8 cellular contexts compared by ENCODE assay signal in the genomic region with DNA sequence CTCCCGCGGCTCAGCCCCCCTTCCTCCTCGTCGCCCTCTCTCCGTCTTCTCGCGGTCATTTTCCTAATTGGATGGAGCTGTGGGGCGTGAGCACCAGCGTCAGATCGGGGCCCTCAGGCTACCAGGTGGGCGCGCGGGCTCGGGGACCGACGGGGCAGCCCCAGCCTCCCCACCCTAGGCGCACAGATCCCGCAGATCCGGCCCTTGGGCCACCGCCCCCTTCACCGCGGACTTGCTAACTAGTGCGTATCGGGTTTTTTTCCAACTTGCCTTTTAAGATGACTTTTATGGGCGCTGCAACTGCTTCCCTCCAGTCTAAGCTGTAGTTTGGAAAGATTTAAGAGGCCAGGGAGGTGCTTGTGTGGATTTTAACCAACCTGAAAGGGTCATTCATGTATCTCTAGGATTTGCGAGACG. TPM values are rescaled to one million over a fixed set of nuclear protein-coding genes. Genes with fewer than 3 reads are reported as not detected.
DNase-seq lines count a peak whose midpoint lies in the region; ATAC-seq and TF ChIP-seq lines count a peak whose summit lies in the region.

No MANE protein-coding gene starts in this region.

- H3K9me3 Mint-ChIP-seq in activated CD8-positive, alpha-beta T cell treated with anti-CD3 and anti-CD28 coated beads for 36 hours = no peaks in the 10 kb centered on the region
- H3K9me3 Mint-ChIP-seq in natural killer cell = no peaks in the 10 kb centered on the region

- TF ChIP-seq POLR2A in esophagus squamous epithelium (IDR thresholded peaks at IDR 0.05) = no peak

- H3K27ac ChIP-seq in esophagus squamous epithelium (peak overlapping the region; percentile 89 to 97 (median 92)), aorta (ENCODE audit: low read depth in 1 of 2, low read length in 2 of 2) (no peak overlapping the region)

- DNase-seq in AG08395 (ENCODE audit: low spot score) (peak; percentile 32), Kasumi-1 (lab: John Stamatoyannopoulos, UW) (peak; percentile 40 to 62), esophagus squamous epithelium (lab: John Stamatoyannopoulos, UW) (no peak), natural killer cell (peak; percentile 52), aorta (peak; percentile 68 to 81), NCI-H1930 (lab: John Stamatoyannopoulos, UW) (no peak)
- peak; percentile 71 for DNase-seq in activated CD8-positive, alpha-beta T cell treated with anti-CD3 and anti-CD28 coated beads for 36 hours

- POLR2A ChIA-PET in activated CD8-positive, alpha-beta T cell treated with anti-CD3 and anti-CD28 coated beads for 36 hours (lab: Charles Lee) = interaction anchor here (0.6 to 2.0 kb wide), 16 partner anchors 9 to 109 kb away, joined by 3 to 6 read pairs (median 3); partner anchors contain the start of genes AP3S2 and IDH2

- ATAC-seq in GM18867 (IDR thresholded peaks at IDR 0.05; ENCODE audit: unreplicated experiment) (peak; percentile 31), natural killer cell (peak; percentile 51 to 62 (median 61)), aorta (ENCODE audit: low FRiP score) (peak; percentile 30)
- peak; percentile 53 for ATAC-seq in activated CD8-positive, alpha-beta T cell treated with anti-CD3 and anti-CD28 coated beads for 36 hours

- intact Hi-C loops in activated CD8-positive, alpha-beta T cell treated with anti-CD3 and anti-CD28 coated beads for 36 hours (cut with micrococcal nuclease) = loop anchor here (10.0 kb wide), 2 partner anchors 62 to 108 kb away; partner anchors contain the start of gene AP3S2
- intact Hi-C loops in esophagus squamous epithelium (cut with DNase I) = loop anchor here (10.0 kb wide), 1 partner anchor 72 kb away; no protein-coding TSS in a partner anchor
- intact Hi-C loops in natural killer cell (cut with micrococcal nuclease) = loop anchor here (1.0 to 2.0 kb wide), 2 partner anchors 36 to 69 kb away; no protein-coding TSS in a partner anchor
- intact Hi-C loops in aorta (cut with DNase I) = loop anchor here in 1 of 2 donors (5.0 kb wide), 1 partner anchor 110 kb away; the partner anchor contains the start of gene AP3S2

- peaks cover 60% of the 10 kb centered on the region for H3K4me1 Mint-ChIP-seq in activated CD8-positive, alpha-beta T cell treated with anti-CD3 and anti-CD28 coated beads for 36 hours (ENCODE audit: low read depth)
- peaks cover 63 to 68% of the 10 kb centered on the region in 2 donors for H3K4me1 Mint-ChIP-seq in natural killer cell

- H3K9me3 ChIP-seq in esophagus squamous epithelium (no peaks in the 10 kb centered on the region), aorta (ENCODE audit: control insufficient read depth, low read length) (no peaks in the 10 kb centered on the region)

- H3K4me3 Mint-ChIP-seq in activated CD8-positive, alpha-beta T cell treated with anti-CD3 and anti-CD28 coated beads for 36 hours = peak overlapping the region; percentile 78
- H3K4me3 Mint-ChIP-seq in natural killer cell = peak overlapping the region; percentile 93

- H3K36me3 Mint-ChIP-seq in activated CD8-positive, alpha-beta T cell treated with anti-CD3 and anti-CD28 coated beads for 36 hours (ENCODE audit: low read depth) = peaks cover 4% of the 10 kb centered on the region
- peaks cover 9% of the 10 kb centered on the region for H3K36me3 Mint-ChIP-seq in natural killer cell

- 1 to 4% methylated on average over 5 to 10 of the region's 27 CpGs for WGBS in esophagus squamous epithelium, 2 donors
- 1% methylated on average over 27 of the region's 27 CpGs for WGBS in aorta, 2 donors

- no peak for TF ChIP-seq CTCF in activated CD8-positive, alpha-beta T cell treated with anti-CD3 and anti-CD28 coated beads for 36 hours (IDR thresholded peaks at IDR 0.05)
- TF ChIP-seq CTCF in esophagus squamous epithelium (IDR thresholded peaks at IDR 0.05) (no peak), natural killer cell (IDR thresholded peaks at IDR 0.05) (no peak)

- peak overlapping the region; percentile 89 for H3K27ac Mint-ChIP-seq in activated CD8-positive, alpha-beta T cell treated with anti-CD3 and anti-CD28 coated beads for 36 hours
- peak overlapping the region; percentile 94 for H3K27ac Mint-ChIP-seq in natural killer cell

- H3K4me1 ChIP-seq in esophagus squamous epithelium (peaks cover 53 to 85% (median 56%) of the 10 kb centered on the region in 3 donors), aorta (ENCODE audit: control insufficient read depth in 1 of 2, insufficient read depth in 2 of 2, low read length in 2 of 2) (no peaks in the 10 kb centered on the region)

- CTCF ChIA-PET in activated CD8-positive, alpha-beta T cell treated with anti-CD3 and anti-CD28 coated beads for 36 hours (lab: Charles Lee) = interaction anchor here (0.7 to 1.5 kb wide), 3 partner anchors 17 to 104 kb away, joined by 3 to 5 read pairs (median 3); no protein-coding TSS in a partner anchor

- no peaks in the 10 kb centered on the region for H3K27me3 Mint-ChIP-seq in activated CD8-positive, alpha-beta T cell treated with anti-CD3 and anti-CD28 coated beads for 36 hours
- H3K27me3 Mint-ChIP-seq in natural killer cell (ENCODE audit: low read depth in 2 of 2) = peaks cover 0 to 6% of the 10 kb centered on the region in 2 donors

- no peaks in the 10 kb centered on the region for H3K27me3 ChIP-seq in esophagus squamous epithelium
- H3K27me3 ChIP-seq in aorta (ENCODE audit: control insufficient read depth in 1 of 2, insufficient read depth in 2 of 2, low read length in 1 of 2) = no peaks in the 10 kb centered on the region

- H3K36me3 ChIP-seq in esophagus squamous epithelium = no peaks in the 10 kb centered on the region
- H3K36me3 ChIP-seq in aorta (ENCODE audit: control insufficient read depth in 1 of 2, insufficient read depth in 2 of 2, low read length in 1 of 2) = no peaks in the 10 kb centered on the region

- peak overlapping the region; percentile 59 to 90 (median 68) for H3K4me3 ChIP-seq in esophagus squamous epithelium
- H3K4me3 ChIP-seq in aorta (ENCODE audit: low read length in 2 of 2) = peak overlapping the region; percentile 82 to 99

RNA-seq across cellular contexts. Expression of gene ZNF710, which starts 1.3 kb away (rescaled TPM):
- 10 to 100 TPM; 15.2 to 17.2 TPM for total RNA-seq in activated CD8-positive, alpha-beta T cell treated with anti-CD3 and anti-CD28 coated beads for 36 hours
- total RNA-seq in esophagus squamous epithelium = 10 to 100 TPM; 15.1 to 27.4 (median 21.4) TPM
- total RNA-seq in natural killer cell = 10 to 100 TPM; 26.5 to 43.1 (median 26.6) TPM
- total RNA-seq in aorta = 10 to 100 TPM; 12.0 to 17.9 TPM
- polyA plus RNA-seq in aorta = 1 to 10 TPM; 4.3 to 9.0 TPM

Comparison
In these comparisons a context has a peak if more than half of its experiments do, and no peak if none do; other contexts are left out.
1. DNase-seq: peak in AG08395 (single experiment), Kasumi-1 (2 of 2), activated CD8-positive, alpha-beta T cell treated with anti-CD3 and anti-CD28 coated beads for 36 hours (single experiment), natural killer cell (single experiment) and aorta (2 of 2); none in esophagus squamous epithelium (single experiment) and NCI-H1930 (0 of 2).
2. H3K27ac ChIP-seq: peak in esophagus squamous epithelium (4 of 4); none in aorta (0 of 2).
3. Peak in every context shown above with its lines, with median percentiles within 50 percentile points of each other: ATAC-seq.